ENCODE assay signal across 8 cellular contexts in genomic region chr2:170873035-170873692, GRCh38. TPM values are rescaled to one million over a fixed set of nuclear protein-coding genes. Genes with fewer than 3 reads are reported as not detected.
DNase-seq lines count a peak whose midpoint lies in the region; ATAC-seq, FAIRE-seq and TF ChIP-seq lines count a peak whose summit lies in the region.

No MANE protein-coding gene starts in this region.

- ATAC-seq in GM21619 (IDR thresholded peaks at IDR 0.05; ENCODE audit: unreplicated experiment) (peak; percentile 97), pancreas (peak; percentile 93 to 98 (median 96))

- H3K9me2 ChIP-seq in DOHH2 (replicated peaks; ENCODE audit: control insufficient read depth, low read length): no peaks in the 10 kb centered on the region

- no peaks in the 10 kb centered on the region for H4K20me1 ChIP-seq in DOHH2 (ENCODE audit: control insufficient read depth, insufficient read depth, low read depth, low read length)
- H4K20me1 ChIP-seq in KMS-11 (ENCODE audit: insufficient read depth): no peaks in the 10 kb centered on the region

- no peak overlapping the region for H3K27ac Mint-ChIP-seq in activated naive CD4-positive, alpha-beta T cell treated with anti-CD3 and anti-CD28 coated beads for 36 hours

- WGBS in pancreas, 2 donors: 14 to 15% methylated on average over 13 of the region's 13 CpGs

- H3K4me3 Mint-ChIP-seq in activated naive CD4-positive, alpha-beta T cell treated with anti-CD3 and anti-CD28 coated beads for 36 hours: peak overlapping the region; percentile 53

- H3K4me1 Mint-ChIP-seq in activated naive CD4-positive, alpha-beta T cell treated with anti-CD3 and anti-CD28 coated beads for 36 hours (ENCODE audit: low read depth): peaks cover 12% of the 10 kb centered on the region

- H3K4me2 ChIP-seq in DOHH2 (ENCODE audit: low read length) (peak overlapping the region; percentile 83), KMS-11 (peak overlapping the region; percentile 31)

- no peaks in the 10 kb centered on the region for H3K36me3 ChIP-seq in DOHH2 (ENCODE audit: control insufficient read depth, low read length)
- H3K36me3 ChIP-seq in KMS-11 (ENCODE audit: insufficient read depth): no peaks in the 10 kb centered on the region
- H3K36me3 ChIP-seq in SJCRH30: no peaks in the 10 kb centered on the region
- no peaks in the 10 kb centered on the region for H3K36me3 ChIP-seq in pancreas
- no peaks in the 10 kb centered on the region for H3K36me3 ChIP-seq in tibial artery

- no peak overlapping the region; the same call in 1 of the 2 replicates for H3K9ac ChIP-seq in KMS-11

- H3K4me3 ChIP-seq in DOHH2 (ENCODE audit: low read length) (peak overlapping the region; percentile 65), KMS-11 (IDR thresholded peaks at IDR 0.05; ENCODE audit: insufficient read depth, low read depth, low read length) (peak overlapping the region; percentile 65), SJCRH30 (peak overlapping the region; percentile 51), pancreas (peak overlapping the region in 2 of 4 donors; percentile 11 to 31), tibial artery (peak overlapping the region in 1 of 2 donors; percentile 12)

- CTCF ChIA-PET in activated naive CD4-positive, alpha-beta T cell treated with anti-CD3 and anti-CD28 coated beads for 36 hours (lab: Charles Lee): interaction anchor here (0.5 to 3.1 kb wide), 32 partner anchors 10 to 1566 kb away, joined by 3 to 24 read pairs (median 4); partner anchors contain the start of gene GAD1

- DNase-seq in SJCRH30 (peak; percentile 75 to 88), glomerular visceral epithelial cell (ENCODE audit: extremely low spot score) (peak; percentile 74), pancreas (peak; percentile 57 to 87 (median 77)), tibial artery (peak; percentile 66 to 70)
- DNase-seq in activated naive CD4-positive, alpha-beta T cell treated with anti-CD3 and anti-CD28 coated beads for 36 hours: peak; percentile 87

- H3K9me3 ChIP-seq in DOHH2 (ENCODE audit: control insufficient read depth, insufficient read depth, low read length) (no peaks in the 10 kb centered on the region), SJCRH30 (replicated peaks) (no peaks in the 10 kb centered on the region), pancreas (no peaks in the 10 kb centered on the region), tibial artery (no peaks in the 10 kb centered on the region)

- H3K9me3 Mint-ChIP-seq in activated naive CD4-positive, alpha-beta T cell treated with anti-CD3 and anti-CD28 coated beads for 36 hours: no peaks in the 10 kb centered on the region

- H3K79me2 ChIP-seq in DOHH2 (ENCODE audit: control insufficient read depth, low read length): no peaks in the 10 kb centered on the region
- H3K79me2 ChIP-seq in KMS-11 (ENCODE audit: insufficient read depth, low read depth): no peaks in the 10 kb centered on the region

- peaks cover 3% of the 10 kb centered on the region; the same call in 1 of the 2 replicates for H3K27me3 ChIP-seq in DOHH2 (ENCODE audit: control insufficient read depth, low read length)
- no peaks in the 10 kb centered on the region for H3K27me3 ChIP-seq in KMS-11 (ENCODE audit: insufficient read depth, low read depth)
- H3K27me3 ChIP-seq in SJCRH30: no peaks in the 10 kb centered on the region
- no peaks in the 10 kb centered on the region for H3K27me3 ChIP-seq in pancreas
- H3K27me3 ChIP-seq in tibial artery: no peaks in the 10 kb centered on the region

- no peak for FAIRE-seq in pancreas (lab: Jason Lieb, UNC)

- H3K36me3 Mint-ChIP-seq in activated naive CD4-positive, alpha-beta T cell treated with anti-CD3 and anti-CD28 coated beads for 36 hours (ENCODE audit: low read depth): no peaks in the 10 kb centered on the region

- intact Hi-C loops in activated naive CD4-positive, alpha-beta T cell treated with anti-CD3 and anti-CD28 coated beads for 36 hours (cut with micrococcal nuclease): loop anchor here (1.0 to 5.0 kb wide), 6 partner anchors 28 to 636 kb away; no protein-coding TSS in a partner anchor
- intact Hi-C loops in pancreas (cut with DNase I) (no loop called here), tibial artery (cut with DNase I; ENCODE audit: low total_unique reads) (no loop called here)

- H3K27me3 Mint-ChIP-seq in activated naive CD4-positive, alpha-beta T cell treated with anti-CD3 and anti-CD28 coated beads for 36 hours (ENCODE audit: low read depth): no peaks in the 10 kb centered on the region

- TF ChIP-seq CTCF in DOHH2 (IDR thresholded peaks at IDR 0.05; ENCODE audit: low read depth, low read length, poor library complexity, severe bottlenecking) (peak; percentile 96), KMS-11 (conservative IDR thresholded peaks at IDR 0.05; ENCODE audit: low read depth, low read length) (peak; percentile 92), pancreas (IDR thresholded peaks at IDR 0.05) (peak; percentile 79 to 89 (median 84)), tibial artery (IDR thresholded peaks at IDR 0.05) (peak; percentile 73 to 79)

- H3K4me1 ChIP-seq in DOHH2 (ENCODE audit: control insufficient read depth, low read length) (peaks cover 11% of the 10 kb centered on the region), KMS-11 (ENCODE audit: low read depth, poor library complexity, severe bottlenecking) (peaks cover 3% of the 10 kb centered on the region), SJCRH30 (no peaks in the 10 kb centered on the region; the same call in 1 of the 2 replicates), pancreas (no peaks in the 10 kb centered on the region), tibial artery (peaks cover 0 to 5% (median 0%) of the 10 kb centered on the region in 4 donors)

- no peak overlapping the region for H3K27ac ChIP-seq in DOHH2 (ENCODE audit: low read depth, low read length)
- H3K27ac ChIP-seq in KMS-11: no peak overlapping the region
- peak overlapping the region; percentile 53 for H3K27ac ChIP-seq in SJCRH30
- no peak overlapping the region for H3K27ac ChIP-seq in pancreas
- H3K27ac ChIP-seq in tibial artery: no peak overlapping the region

- no peaks in the 10 kb centered on the region for H3F3A ChIP-seq in DOHH2 (ENCODE audit: control insufficient read depth, insufficient read depth)

- peak overlapping the region; percentile 92 for H2AFZ ChIP-seq in KMS-11 (ENCODE audit: low read depth)

RNA-seq across cellular contexts. Expression of gene GORASP2, which starts 55.9 kb away (rescaled TPM):
- total RNA-seq in SJCRH30 (2014; rRNA removed; shearing (Covaris generic)): 63.8 and 72.9 TPM in 2 replicates
- total RNA-seq in activated naive CD4-positive, alpha-beta T cell treated with anti-CD3 and anti-CD28 coated beads for 36 hours: 10 to 100 TPM; 57.1 to 60.2 TPM
- total RNA-seq in pancreas: 10 to 100 TPM; 35.8 to 52.4 (median 45.8) TPM
- polyA plus RNA-seq in pancreas: 10 to 100 TPM; 22.6 to 31.4 TPM

RNA-seq across cellular contexts. Expression of gene GAD1, which starts 56.5 kb away (rescaled TPM):
- total RNA-seq in SJCRH30 (2014; rRNA removed; shearing (Covaris generic)): 10.4 and 10.9 TPM in 2 replicates
- total RNA-seq in activated naive CD4-positive, alpha-beta T cell treated with anti-CD3 and anti-CD28 coated beads for 36 hours: under 1 TPM; 0.86 TPM
- total RNA-seq in pancreas: 1 to 10 TPM in 1 of 6 donors, under 1 TPM in 5; 0.17 to 1.0 (median 0.31) TPM
- under 1 TPM; 0.73 to 0.84 TPM for polyA plus RNA-seq in pancreas
